Comparison of ENCODE assay signal across 1 cellular context in the genomic region with DNA sequence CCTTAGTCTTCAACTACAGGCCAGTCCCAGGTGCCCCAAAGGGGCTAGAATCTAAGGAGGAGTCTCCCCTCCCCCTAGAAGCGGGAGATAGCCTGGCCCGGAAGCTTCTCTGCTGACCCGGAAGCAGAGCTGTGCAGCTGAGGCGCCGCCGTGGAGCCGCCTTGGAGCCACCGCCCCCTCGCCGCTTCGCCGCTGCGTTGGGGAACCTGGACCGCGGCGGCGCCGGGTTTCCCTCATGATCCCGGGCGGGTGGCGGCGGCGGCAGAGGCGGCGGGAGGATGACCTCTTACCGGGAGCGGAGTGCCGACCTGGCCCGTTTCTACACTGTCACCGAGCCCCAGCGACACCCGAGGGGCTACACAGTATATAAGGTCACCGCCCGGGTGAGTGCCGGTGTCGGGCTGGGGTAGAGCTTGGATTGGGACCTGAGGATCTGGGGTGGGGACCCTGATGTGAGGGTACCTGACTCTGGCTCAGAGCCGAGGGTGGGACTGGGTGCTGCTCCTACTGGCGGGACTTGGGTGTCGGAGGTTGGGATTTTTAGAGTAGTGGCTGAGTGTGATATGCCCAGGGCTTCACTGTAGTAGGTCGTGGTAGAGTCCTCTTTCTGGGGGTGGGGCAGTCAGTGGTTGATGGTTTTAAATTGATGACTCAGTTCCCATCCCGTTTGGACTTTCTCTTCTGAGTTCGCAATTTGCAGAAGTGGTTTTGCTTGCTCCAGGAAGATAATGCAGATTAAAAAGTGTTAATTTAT.
A peak's percentile ranks its signal among the peaks of the same experiment; 100 is the strongest.
TF ChIP-seq lines count a peak whose summit lies in the region.

Gene RPS6KC1, plus strand, starts transcription at position 115 of the 754 bp plus-strand sequence. Its CDS starts 164 bp downstream, at position 279.

TF ChIP-seq in H1, 55 proteins besides CTCF, POLR2A, EP300 and RAD21 (continued from another document):
- TF ChIP-seq KDM5A (IDR thresholded peaks at IDR 0.05; ENCODE audit: low read length) (no peak), SIX5 (IDR thresholded peaks at IDR 0.05; ENCODE audit: low read depth, low read length) (peak; percentile 11; the same call in 1 of the 2 replicates), SIRT6 (IDR thresholded peaks at IDR 0.05; ENCODE audit: low read length) (no peak), RXRA (IDR thresholded peaks at IDR 0.05; ENCODE audit: insufficient read depth, low read depth, low read length) (no peak), TEAD4 (IDR thresholded peaks at IDR 0.05; ENCODE audit: low read depth, low read length) (no peak), BCL11A (IDR thresholded peaks at IDR 0.05; ENCODE audit: low read depth in 2 of 2, low read length in 2 of 2) (no peak), KDM4A (IDR thresholded peaks at IDR 0.05; ENCODE audit: low read depth, low read length, severe bottlenecking) (peak; percentile 76), YY1 (IDR thresholded peaks at IDR 0.05; ENCODE audit: low read depth, low read length) (no peak)
- TF ChIP-seq, protein P1, sequence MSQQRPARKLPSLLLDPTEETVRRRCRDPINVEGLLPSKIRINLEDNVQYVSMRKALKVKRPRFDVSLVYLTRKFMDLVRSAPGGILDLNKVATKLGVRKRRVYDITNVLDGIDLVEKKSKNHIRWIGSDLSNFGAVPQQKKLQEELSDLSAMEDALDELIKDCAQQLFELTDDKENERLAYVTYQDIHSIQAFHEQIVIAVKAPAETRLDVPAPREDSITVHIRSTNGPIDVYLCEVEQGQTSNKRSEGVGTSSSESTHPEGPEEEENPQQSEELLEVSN (IDR thresholded peaks at IDR 0.05) = peak; percentile 78
